Comparison of ENCODE assay signal across 9 cellular contexts in genomic region chr12:75724913-75725312, GRCh38.
A peak's percentile ranks its signal among the peaks of the same experiment; 100 is the strongest.
DNase-seq lines count a peak whose midpoint lies in the region; ATAC-seq and TF ChIP-seq lines count a peak whose summit lies in the region.
"Had no signal": no experiment of that assay in that cellular context is flagged by ENCODE, and none has a peak within 500 bp of the region (broad histone marks: within the 10 kb centered on the region; RNA-seq: fewer than 3 reads in every experiment).

No MANE protein-coding gene starts in this region.

- no peak for TF ChIP-seq CTCF in AG09319 (IDR thresholded peaks at IDR 0.05; ENCODE audit: low read depth, low read length)
- TF ChIP-seq CTCF in brain microvascular endothelial cell (IDR thresholded peaks at IDR 0.05; ENCODE audit: low read depth, low read length, missing control alignments): no peak
- TF ChIP-seq CTCF in lower lobe of right lung (IDR thresholded peaks at IDR 0.05): no peak

- in situ Hi-C loops in brain microvascular endothelial cell (cut with HindIII; ENCODE audit: low pct_ligation_motif_present, low sequenced_read_pairs): no loop called here

- peak overlapping the region; percentile 79 for H3K27ac ChIP-seq in brain microvascular endothelial cell
- H3K27ac ChIP-seq in lower lobe of right lung: peak overlapping the region; percentile 1
- H3K27ac ChIP-seq: PC-9 had no signal

- intact Hi-C loops in lower lobe of right lung (cut with DNase I): no loop called here

- H3K9me3 ChIP-seq in lower lobe of right lung: no peaks in the 10 kb centered on the region

- peaks cover 40% of the 10 kb centered on the region for H3K4me1 ChIP-seq in lower lobe of right lung

- H3K4me3 ChIP-seq in brain microvascular endothelial cell (ENCODE audit: low read depth, low read length): no peak overlapping the region
- H3K4me3 ChIP-seq in lower lobe of right lung: no peak overlapping the region
- H3K4me3 ChIP-seq: PC-9 had no signal

- H3K27me3 ChIP-seq in brain microvascular endothelial cell (replicated peaks): no peaks in the 10 kb centered on the region
- H3K27me3 ChIP-seq in lower lobe of right lung (ENCODE audit: low read depth): no peaks in the 10 kb centered on the region

- H3K36me3 ChIP-seq in brain microvascular endothelial cell (replicated peaks): no peaks in the 10 kb centered on the region
- H3K36me3 ChIP-seq in lower lobe of right lung: no peaks in the 10 kb centered on the region

- DNase-seq in AG09319 (ENCODE audit: extremely low read depth, low read depth) (peak; percentile 83), NCI-H187 (lab: John Stamatoyannopoulos, UW) (peak; percentile 43 to 56), brain microvascular endothelial cell (peak; percentile 83), lower lobe of right lung (no peak), putamen (ENCODE audit: low spot score) (no peak)
- DNase-seq in stimulated activated CD4-positive, alpha-beta T cell treated with anti-CD3 and anti-CD28 coated beads, Interleukin-12 subunit alpha, Interleukin-12 subunit beta, amount 100 ng/mL, for 4 hours: no peak

- ATAC-seq in lower lobe of right lung: peak; percentile 74 to 80
- ATAC-seq in esophagus mucosa: no peak
- ATAC-seq in activated CD4-positive, CD25-positive, alpha-beta regulatory T cell treated with anti-CD3 and anti-CD28 coated beads, Interleukin-2, amount 50 U/mL, for 24 hours: no peak

Comparison
In these comparisons a context has a peak if more than half of its experiments do, and no peak if none do; other contexts are left out.
1. DNase-seq: peak in AG09319 (single experiment), NCI-H187 (2 of 2) and brain microvascular endothelial cell (single experiment); none in lower lobe of right lung (single experiment), stimulated activated CD4-positive, alpha-beta T cell treated with anti-CD3 and anti-CD28 coated beads, Interleukin-12 subunit alpha, Interleukin-12 subunit beta, amount 100 ng/mL, for 4 hours (single experiment) and putamen (single experiment).
2. ATAC-seq: peak in lower lobe of right lung (2 of 2); none in esophagus mucosa (single experiment) and activated CD4-positive, CD25-positive, alpha-beta regulatory T cell treated with anti-CD3 and anti-CD28 coated beads, Interleukin-2, amount 50 U/mL, for 24 hours (0 of 2).